Comparison of ENCODE assay signal across 14 cellular contexts in genomic region chr9:111622626-111623025, GRCh38. TPM values are rescaled to one million over a fixed set of nuclear protein-coding genes. Genes with fewer than 3 reads are reported as not detected.
DNase-seq lines count a peak whose midpoint lies in the region; ATAC-seq, FAIRE-seq and TF ChIP-seq lines count a peak whose summit lies in the region.
"Had no signal": no experiment of that assay in that cellular context is flagged by ENCODE, and none has a peak within 500 bp of the region (broad histone marks: within the 10 kb centered on the region; RNA-seq: fewer than 3 reads in every experiment).

No MANE protein-coding gene starts in this region.

- H4K20me1 ChIP-seq in HepG2 (ENCODE audit: insufficient read depth, low read length), result no peaks in the 10 kb centered on the region

- H3K4me3 Mint-ChIP-seq in HFFc6, result 0 out of 2 replicates have a peak overlapping the region, but pooled peaks have one; percentile 11
- H3K4me3 Mint-ChIP-seq: activated CD8-positive, alpha-beta memory T cell treated with anti-CD3 and anti-CD28 coated beads, Interleukin-2, amount 10 ng/mL, durations not matched to agents 7 days and 5 days; nephron had no signal

- H3K4me1 Mint-ChIP-seq in HFFc6 (ENCODE audit: low read depth), result peaks cover 23% of the 10 kb centered on the region
- H3K4me1 Mint-ChIP-seq: activated CD8-positive, alpha-beta memory T cell treated with anti-CD3 and anti-CD28 coated beads, Interleukin-2, amount 10 ng/mL, durations not matched to agents 7 days and 5 days; nephron had no signal

- no peak overlapping the region for H2AFZ ChIP-seq in HepG2 (ENCODE audit: low read length)

- DNase-seq in A549 (ENCODE audit: low read depth in 1 of 2, low spot score in 1 of 2) (peak; percentile 50 to 65), HFFc6 (peak; percentile 80), adipocyte (ENCODE audit: low read depth) (peak; percentile 84), HepG2 (ENCODE audit: low spot score) (peak; percentile 68), DMS79 (lab: John Stamatoyannopoulos, UW) (no peak), D341Med (ENCODE audit: low spot score) (no peak), activated gamma-delta T cell treated with Interleukin-2 at 50 U/mL for 16 hours (no peak)
- DNase-seq: activated CD8-positive, alpha-beta memory T cell treated with anti-CD3 and anti-CD28 coated beads, Interleukin-2, amount 10 ng/mL, durations not matched to agents 7 days and 5 days; NCI-H2081 treated with DMSO at 0.1 percent for 48 hours had no signal

- H3K27ac Mint-ChIP-seq in HFFc6, result peak overlapping the region; percentile 49; the same call in 1 of the 2 replicates
- H3K27ac Mint-ChIP-seq: activated CD8-positive, alpha-beta memory T cell treated with anti-CD3 and anti-CD28 coated beads, Interleukin-2, amount 10 ng/mL, durations not matched to agents 7 days and 5 days had no signal

- H3K4me1 ChIP-seq in A549, result peaks cover 24% of the 10 kb centered on the region
- H3K4me1 ChIP-seq in adipocyte (ENCODE audit: control insufficient read depth, insufficient read depth, low read length), result peaks cover 25% of the 10 kb centered on the region
- peaks cover 11% of the 10 kb centered on the region for H3K4me1 ChIP-seq in HepG2 (ENCODE audit: insufficient read depth, low read length)

- H3K4me2 ChIP-seq in A549 (peak overlapping the region; percentile 30), HepG2 (ENCODE audit: low read depth, low read length) (no peak overlapping the region)

- FAIRE-seq in A549 (lab: Jason Lieb, UNC), result no peak
- FAIRE-seq in HepG2 (lab: Jason Lieb, UNC), result no peak

- intact Hi-C loops in HepG2 (cut with micrococcal nuclease; ENCODE audit: unreplicated experiment), result no loop called here

- no peaks in the 10 kb centered on the region for H3K9me3 Mint-ChIP-seq in HFFc6
- H3K9me3 Mint-ChIP-seq: nephron had no signal

- H3K36me3 ChIP-seq in adipocyte (ENCODE audit: control insufficient read depth, insufficient read depth, low read length, severe bottlenecking), result no peaks in the 10 kb centered on the region
- H3K36me3 ChIP-seq in HepG2 (replicated peaks in 1 of 2; ENCODE audit: control insufficient read depth in 1 of 2, insufficient read depth in 2 of 2, low read length in 2 of 2), result no peaks in the 10 kb centered on the region
- H3K36me3 ChIP-seq: cardiac muscle cell, upper lobe of left lung had no signal

- H3K9ac ChIP-seq in adipocyte (ENCODE audit: low read length), result peak overlapping the region; percentile 61
- no peak overlapping the region for H3K9ac ChIP-seq in HepG2 (ENCODE audit: insufficient read depth, low read depth, low read length)

- H3K27ac ChIP-seq in A549 (peak overlapping the region; percentile 37 to 70; a peak in 5 of 6 replicates), HepG2 (ENCODE audit: extremely low read length, insufficient read depth, low read length) (no peak overlapping the region)
- H3K27ac ChIP-seq: C4-2B, cardiac muscle cell had no signal

- no peaks in the 10 kb centered on the region for H3K79me2 ChIP-seq in HepG2 (ENCODE audit: insufficient read depth, low read length)

- TF ChIP-seq EP300 in A549 (IDR thresholded peaks at IDR 0.05) (no peak), HepG2 (IDR thresholded peaks at IDR 0.05; ENCODE audit: low read depth in 2 of 2, low read length in 2 of 2) (0 out of 4 replicates have a peak, but pooled peaks of 1 of the 2 experiments have one; percentile 12), HepG2 (CRISPR knock-in tag; IDR thresholded peaks at IDR 0.05; ENCODE audit: borderline replicate concordance) (no peak)

- TF ChIP-seq CTCF in A549 (IDR thresholded peaks at IDR 0.05) (no peak), HFFc6 (IDR thresholded peaks at IDR 0.05) (no peak), HepG2 (CRISPR knock-in tag; IDR thresholded peaks at IDR 0.05) (no peak)

- TF ChIP-seq RAD21 in A549 (conservative IDR thresholded peaks at IDR 0.05 in 1 of 2, IDR thresholded peaks at IDR 0.05 in 1 of 2) (no peak), HepG2 (CRISPR knock-in tag; IDR thresholded peaks at IDR 0.05) (no peak)

- no peak overlapping the region for H3K4me3 ChIP-seq in A549
- H3K4me3 ChIP-seq in adipocyte (ENCODE audit: low read length), result no peak overlapping the region
- no peak overlapping the region for H3K4me3 ChIP-seq in HepG2 (replicated peaks in 1 of 3; ENCODE audit: insufficient read depth in 1 of 3, low read depth in 2 of 3, low read length in 3 of 3)
- H3K4me3 ChIP-seq: cardiac muscle cell, upper lobe of left lung had no signal

- H3K27me3 Mint-ChIP-seq in HFFc6 (ENCODE audit: insufficient read depth), result peaks cover 2% of the 10 kb centered on the region; the same call in 1 of the 2 replicates

- H3K27me3 ChIP-seq in adipocyte (replicated peaks; ENCODE audit: control insufficient read depth, insufficient read depth, low read length) (no peaks in the 10 kb centered on the region), HepG2 (ENCODE audit: control insufficient read depth in 1 of 2, insufficient read depth in 2 of 2, low read length in 2 of 2) (no peaks in the 10 kb centered on the region)
- H3K27me3 ChIP-seq: cardiac muscle cell, upper lobe of left lung had no signal

- no TSS peak for BruUV-seq in HepG2 (replicated peaks; lab: Mats Ljungman, UMichigan)

- TF ChIP-seq POLR2A in A549 (IDR thresholded peaks at IDR 0.05; ENCODE audit: low read length) (no peak), HepG2 (IDR thresholded peaks at IDR 0.05; ENCODE audit: insufficient read depth in 1 of 2, low read depth in 2 of 2, low read length in 2 of 2) (no peak)

- POLR2A ChIA-PET in A549 (lab: Yijun Ruan, JAX) (interaction anchor here (1.2 kb wide), 1 partner anchor 9 kb away, joined by 3 read pairs; the partner anchor contains the start of gene DNAJC25), HepG2 (lab: Yijun Ruan, JAX) (interaction anchor here (0.7 kb wide), 1 partner anchor 24 kb away, joined by 3 read pairs; no protein-coding TSS in a partner anchor)

- H3K36me3 Mint-ChIP-seq in HFFc6 (ENCODE audit: low read depth), result no peaks in the 10 kb centered on the region
- H3K36me3 Mint-ChIP-seq: activated CD8-positive, alpha-beta memory T cell treated with anti-CD3 and anti-CD28 coated beads, Interleukin-2, amount 10 ng/mL, durations not matched to agents 7 days and 5 days had no signal

- CTCF ChIA-PET in A549 (lab: Yijun Ruan, JAX) (interaction anchor here (0.5 to 12.1 kb wide), 3 partner anchors 10 to 23 kb away, joined by 3 to 112 read pairs (median 11); partner anchors contain the start of gene PTGR1), HepG2 (lab: Yijun Ruan, JAX; ENCODE audit: low intra/inter-chr PET ratio, low total read pairs) (interaction anchor here (0.9 to 2.1 kb wide), 2 partner anchors 25 kb away, joined by 3 to 27 read pairs; no protein-coding TSS in a partner anchor)

- H3K9me3 ChIP-seq in A549 (no peaks in the 10 kb centered on the region), adipocyte (ENCODE audit: control insufficient read depth, low read length) (no peaks in the 10 kb centered on the region), HepG2 (ENCODE audit: low read length) (no peaks in the 10 kb centered on the region)
- H3K9me3 ChIP-seq: upper lobe of left lung had no signal

- ATAC-seq in A549, result peak; percentile 59 to 63; a peak in 4 of 6 replicates
- peak; percentile 36 for ATAC-seq in HepG2
- ATAC-seq in HG02852 (IDR thresholded peaks at IDR 0.05; ENCODE audit: unreplicated experiment), result no peak

- in situ Hi-C loops in HepG2 (cut with HindIII; ENCODE audit: extremely low pct_ligation_motif_present, low pct_unique_long_range_greater_than_20kb), result no loop called here

- WGBS in A549 (ENCODE audit: missing lambda C conversion rate), result 44% methylated on average over 3 of the region's 3 CpGs
- 15% methylated on average over 3 of the region's 3 CpGs for WGBS in HepG2 (ENCODE audit: low lambda C conversion rate)

RNA-seq across cellular contexts. Expression of gene DNAJC25, which starts 8.5 kb away (rescaled TPM):
- polyA plus RNA-seq in A549 (2011; rRNA removed), result 8.4 and 12.1 TPM in 2 replicates
- 4.3 and 4.4 TPM in 2 replicates for polyA plus RNA-seq in A549 (2012; cell fraction: cytosol; rRNA removed)
- polyA plus RNA-seq in A549 (2012; cell fraction: nucleus; rRNA removed), result 3.0 and 3.9 TPM in 2 replicates
- 8.4 to 8.6 TPM (median 8.5 TPM) in 3 replicates for polyA plus RNA-seq in A549 (2017; fragmentation: RNase III; extraction: RNeasy Plus Mini Kit Qiagen cat#74134 plus additional on column Dnase treatment)
- polyA minus RNA-seq in A549 (2011; rRNA and poly(A)+ RNA removed), result 1.4 and 1.6 TPM in 2 replicates
- total RNA-seq in HFFc6 (2021; fragmentation: NEBNext Ultra II Directional; extraction: Animal tissue kit (Norgen Biotek cat#: 25700)), result 10 to 100 TPM in 4 of 6 experiments, 1 to 10 TPM in 2; 9.6 to 11.5 (median 10.3) TPM
- 6.3 and 10.2 TPM in 2 replicates for total RNA-seq in HepG2 (2016; rRNA removed; fragmentation: Illumina TruSeq; extraction: Trizol)
- total RNA-seq in HepG2 (2016; cell fraction: cytosol; rRNA removed; fragmentation: Illumina TruSeq; extraction: Trizol; ENCODE audit: low read depth), result 2.4 and 2.5 TPM in 2 replicates
- total RNA-seq in HepG2 (2016; cell fraction: insoluble cytoplasmic fraction; rRNA removed; fragmentation: Illumina TruSeq; extraction: Trizol), result 6.5 and 9.4 TPM in 2 replicates
- 5.6 and 6.1 TPM in 2 replicates for total RNA-seq in HepG2 (2016; cell fraction: membrane; rRNA removed; fragmentation: Illumina TruSeq; extraction: Trizol)
- 11.2 and 12.3 TPM in 2 replicates for total RNA-seq in HepG2 (2016; cell fraction: nucleus; rRNA removed; fragmentation: Illumina TruSeq; extraction: Trizol)
- 4.5 and 5.7 TPM in 2 replicates for polyA plus RNA-seq in HepG2 (2011; rRNA removed)
- polyA plus RNA-seq in HepG2 (2011; cell fraction: cytosol; rRNA removed), result 3.0 and 3.2 TPM in 2 replicates
- polyA plus RNA-seq in HepG2 (2011; cell fraction: nucleus; rRNA removed), result 3.5 and 3.7 TPM in 2 replicates
- 4.8 and 8.4 TPM in 2 replicates for polyA plus RNA-seq in HepG2 (2012)
- polyA plus RNA-seq in HepG2 (2016; cell fraction: cytosol; fragmentation: Illumina TruSeq; extraction: Trizol; ENCODE audit: low read depth), result 2.4 and 2.8 TPM in 2 replicates
- polyA plus RNA-seq in HepG2 (2016; cell fraction: insoluble cytoplasmic fraction; fragmentation: Illumina TruSeq; extraction: Trizol; ENCODE audit: low read depth), result 7.8 TPM in 2 replicates
- polyA plus RNA-seq in HepG2 (2016; cell fraction: membrane; fragmentation: Illumina TruSeq; extraction: Trizol; ENCODE audit: low read depth), result 5.4 and 6.1 TPM in 2 replicates
- polyA plus RNA-seq in HepG2 (2016; cell fraction: nucleus; fragmentation: Illumina TruSeq; extraction: Trizol; ENCODE audit: insufficient read depth, low read depth), result 25.6 and 26.2 TPM in 2 replicates
- polyA minus RNA-seq in HepG2 (2011; rRNA and poly(A)+ RNA removed; ENCODE audit: low replicate concordance), result 1.5 and 1.8 TPM in 2 replicates
- 0.79 and 1.7 TPM in 2 replicates for polyA minus RNA-seq in HepG2 (2011; cell fraction: cytosol; rRNA and poly(A)+ RNA removed)
- polyA minus RNA-seq in HepG2 (2011; cell fraction: nucleus; rRNA and poly(A)+ RNA removed), result 5.7 and 6.7 TPM in 2 replicates

RNA-seq across cellular contexts. Expression of gene PTGR1, which starts 23.2 kb away (rescaled TPM):
- 563 and 672 TPM in 2 replicates for polyA plus RNA-seq in A549 (2011; rRNA removed)
- polyA plus RNA-seq in A549 (2012; cell fraction: cytosol; rRNA removed), result 218 and 220 TPM in 2 replicates
- polyA plus RNA-seq in A549 (2012; cell fraction: nucleus; rRNA removed), result 70.5 and 156 TPM in 2 replicates
- polyA plus RNA-seq in A549 (2017; fragmentation: RNase III; extraction: RNeasy Plus Mini Kit Qiagen cat#74134 plus additional on column Dnase treatment), result 494 to 552 TPM (median 495 TPM) in 3 replicates
- polyA minus RNA-seq in A549 (2011; rRNA and poly(A)+ RNA removed), result 221 and 291 TPM in 2 replicates
- 10 to 100 TPM; 50.3 to 86.6 (median 82.4) TPM for total RNA-seq in HFFc6 (2021; fragmentation: NEBNext Ultra II Directional; extraction: Animal tissue kit (Norgen Biotek cat#: 25700))
- 15.8 and 22.5 TPM in 2 replicates for total RNA-seq in HepG2 (2016; rRNA removed; fragmentation: Illumina TruSeq; extraction: Trizol)
- total RNA-seq in HepG2 (2016; cell fraction: cytosol; rRNA removed; fragmentation: Illumina TruSeq; extraction: Trizol; ENCODE audit: low read depth), result 9.9 TPM in 2 replicates
- total RNA-seq in HepG2 (2016; cell fraction: insoluble cytoplasmic fraction; rRNA removed; fragmentation: Illumina TruSeq; extraction: Trizol), result 15.5 and 22.6 TPM in 2 replicates
- 6.7 and 8.4 TPM in 2 replicates for total RNA-seq in HepG2 (2016; cell fraction: membrane; rRNA removed; fragmentation: Illumina TruSeq; extraction: Trizol)
- 4.8 and 6.2 TPM in 2 replicates for total RNA-seq in HepG2 (2016; cell fraction: nucleus; rRNA removed; fragmentation: Illumina TruSeq; extraction: Trizol)
- 5.0 and 6.0 TPM in 2 replicates for polyA plus RNA-seq in HepG2 (2011; rRNA removed)
- polyA plus RNA-seq in HepG2 (2011; cell fraction: cytosol; rRNA removed), result 5.4 and 6.0 TPM in 2 replicates
- polyA plus RNA-seq in HepG2 (2011; cell fraction: nucleus; rRNA removed), result 2.1 and 2.9 TPM in 2 replicates
- polyA plus RNA-seq in HepG2 (2012), result 10.6 and 11.6 TPM in 2 replicates
- 5.1 and 5.3 TPM in 2 replicates for polyA plus RNA-seq in HepG2 (2016; cell fraction: cytosol; fragmentation: Illumina TruSeq; extraction: Trizol; ENCODE audit: low read depth)
- polyA plus RNA-seq in HepG2 (2016; cell fraction: insoluble cytoplasmic fraction; fragmentation: Illumina TruSeq; extraction: Trizol; ENCODE audit: low read depth), result 21.3 and 24.8 TPM in 2 replicates
- 4.1 and 4.5 TPM in 2 replicates for polyA plus RNA-seq in HepG2 (2016; cell fraction: membrane; fragmentation: Illumina TruSeq; extraction: Trizol; ENCODE audit: low read depth)
- 10.1 and 12.6 TPM in 2 replicates for polyA plus RNA-seq in HepG2 (2016; cell fraction: nucleus; fragmentation: Illumina TruSeq; extraction: Trizol; ENCODE audit: insufficient read depth, low read depth)
- polyA minus RNA-seq in HepG2 (2011; rRNA and poly(A)+ RNA removed; ENCODE audit: low replicate concordance), result 2.8 and 54.6 TPM in 2 replicates
- polyA minus RNA-seq in HepG2 (2011; cell fraction: cytosol; rRNA and poly(A)+ RNA removed), result 3.1 and 4.8 TPM in 2 replicates
- 5.5 TPM in 2 replicates for polyA minus RNA-seq in HepG2 (2011; cell fraction: nucleus; rRNA and poly(A)+ RNA removed)

RNA-seq across cellular contexts. Expression of gene GNG10, which starts 38.8 kb away (rescaled TPM):
- polyA plus RNA-seq in A549 (2011; rRNA removed), result 80.1 and 102 TPM in 2 replicates
- 43.4 and 46.5 TPM in 2 replicates for polyA plus RNA-seq in A549 (2012; cell fraction: cytosol; rRNA removed)
- polyA plus RNA-seq in A549 (2012; cell fraction: nucleus; rRNA removed), result 13.7 and 22.8 TPM in 2 replicates
- 57.9 to 70.8 TPM (median 64.5 TPM) in 3 replicates for polyA plus RNA-seq in A549 (2017; fragmentation: RNase III; extraction: RNeasy Plus Mini Kit Qiagen cat#74134 plus additional on column Dnase treatment)
- polyA minus RNA-seq in A549 (2011; rRNA and poly(A)+ RNA removed), result 9.4 and 11.0 TPM in 2 replicates
- 10 to 100 TPM; 60.5 to 72.7 (median 66.0) TPM for total RNA-seq in HFFc6 (2021; fragmentation: NEBNext Ultra II Directional; extraction: Animal tissue kit (Norgen Biotek cat#: 25700))
- 29.8 and 45.0 TPM in 2 replicates for total RNA-seq in HepG2 (2016; rRNA removed; fragmentation: Illumina TruSeq; extraction: Trizol)
- 36.2 and 49.1 TPM in 2 replicates for total RNA-seq in HepG2 (2016; cell fraction: cytosol; rRNA removed; fragmentation: Illumina TruSeq; extraction: Trizol; ENCODE audit: low read depth)
- 32.9 and 43.3 TPM in 2 replicates for total RNA-seq in HepG2 (2016; cell fraction: insoluble cytoplasmic fraction; rRNA removed; fragmentation: Illumina TruSeq; extraction: Trizol)
- 68.2 and 69.9 TPM in 2 replicates for total RNA-seq in HepG2 (2016; cell fraction: membrane; rRNA removed; fragmentation: Illumina TruSeq; extraction: Trizol)
- 14.3 and 15.8 TPM in 2 replicates for total RNA-seq in HepG2 (2016; cell fraction: nucleus; rRNA removed; fragmentation: Illumina TruSeq; extraction: Trizol)
- polyA plus RNA-seq in HepG2 (2011; rRNA removed), result 29.8 and 32.4 TPM in 2 replicates
- polyA plus RNA-seq in HepG2 (2011; cell fraction: cytosol; rRNA removed), result 23.4 and 29.9 TPM in 2 replicates
- 4.6 and 7.7 TPM in 2 replicates for polyA plus RNA-seq in HepG2 (2011; cell fraction: nucleus; rRNA removed)
- 23.6 and 24.8 TPM in 2 replicates for polyA plus RNA-seq in HepG2 (2012)
- polyA plus RNA-seq in HepG2 (2016; cell fraction: cytosol; fragmentation: Illumina TruSeq; extraction: Trizol; ENCODE audit: low read depth), result 74.7 and 106 TPM in 2 replicates
- 66.2 and 74.2 TPM in 2 replicates for polyA plus RNA-seq in HepG2 (2016; cell fraction: insoluble cytoplasmic fraction; fragmentation: Illumina TruSeq; extraction: Trizol; ENCODE audit: low read depth)
- 103 and 108 TPM in 2 replicates for polyA plus RNA-seq in HepG2 (2016; cell fraction: membrane; fragmentation: Illumina TruSeq; extraction: Trizol; ENCODE audit: low read depth)
- polyA plus RNA-seq in HepG2 (2016; cell fraction: nucleus; fragmentation: Illumina TruSeq; extraction: Trizol; ENCODE audit: insufficient read depth, low read depth), result 32.3 and 39.9 TPM in 2 replicates
- 5.4 and 7.5 TPM in 2 replicates for polyA minus RNA-seq in HepG2 (2011; rRNA and poly(A)+ RNA removed; ENCODE audit: low replicate concordance)
- polyA minus RNA-seq in HepG2 (2011; cell fraction: cytosol; rRNA and poly(A)+ RNA removed), result 4.7 and 5.0 TPM in 2 replicates
- polyA minus RNA-seq in HepG2 (2011; cell fraction: nucleus; rRNA and poly(A)+ RNA removed), result 5.4 and 5.7 TPM in 2 replicates

Comparison
In these comparisons a context has a peak if more than half of its experiments do, and no peak if none do; other contexts are left out.
1. DNase-seq: peak in A549 (2 of 2), HFFc6 (single experiment), adipocyte (single experiment) and HepG2 (single experiment); none in DMS79 (single experiment), D341Med (single experiment) and activated gamma-delta T cell treated with Interleukin-2 at 50 U/mL for 16 hours (single experiment).
2. Of the 38 proteins assayed by ChIP-seq in both HepG2 and A549: peak only in HepG2: KDM1A and SMC3; only in A549: JUNB; in both: CEBPB and FOSL2; in neither: 32; mixed calls (peak in some experiments, not most) for 1.